Comparison of ENCODE assay signal across 24 cellular contexts in the genomic region with DNA sequence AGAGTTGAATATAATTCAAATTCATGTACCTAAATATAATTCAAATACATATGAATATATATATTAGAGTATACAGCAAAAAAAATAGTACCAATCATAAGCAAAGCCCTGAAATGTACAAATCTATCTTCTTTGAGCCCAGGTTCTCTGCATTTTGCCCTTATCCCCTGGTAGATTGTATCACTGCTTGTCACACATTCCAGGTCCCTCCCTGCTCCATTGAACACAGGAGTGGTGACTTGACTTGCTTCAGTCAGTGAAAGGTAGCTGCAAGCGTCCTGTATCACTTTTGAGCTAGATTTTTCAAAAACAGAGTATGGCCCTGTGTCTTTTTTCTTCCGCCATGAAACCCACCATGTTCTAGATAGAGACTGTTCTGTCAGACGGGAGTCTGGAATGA.
"Had no signal": no experiment of that assay in that cellular context is flagged by ENCODE, and none has a peak within 500 bp of the region (broad histone marks: within the 10 kb centered on the region; RNA-seq: fewer than 3 reads in every experiment).

No MANE protein-coding gene starts in this region.

- ATAC-seq: activated CD4-positive, CD25-positive, alpha-beta regulatory T cell treated with anti-CD3 and anti-CD28 coated beads, Interleukin-2, amount 50 U/mL, for 24 hours; activated CD8-positive, alpha-beta T cell treated with anti-CD3 and anti-CD28 coated beads, Interleukin-2, amount 10 ng/mL, durations not matched to agents 7 days and 5 days; body of pancreas had no signal

- DNase-seq: activated CD4-positive, alpha-beta T cell treated with anti-CD3 and anti-CD28 coated beads for 4 hours; activated CD4-positive, alpha-beta T cell treated with anti-CD3 and anti-CD28 coated beads, Interleukin-2, amount 50 U/mL, for 4 hours; activated CD8-positive, alpha-beta memory T cell treated with anti-CD3 and anti-CD28 coated beads, Interleukin-2, amount 50 U/mL, for 48 hours; activated CD8-positive, alpha-beta T cell treated with anti-CD3 and anti-CD28 coated beads, Interleukin-2, amount 10 ng/mL, durations not matched to agents 7 days and 5 days; activated T-cell treated with anti-CD3 and anti-CD28 coated beads, Interleukin-2, amount 50 U/mL, for 1 hour; aorta; body of pancreas; central memory CD4-positive, alpha-beta T cell; MG63; NCI-H1105; NCI-H1436; NCI-H1694 treated with DMSO at 0.1 percent for 48 hours; NCI-H2029 treated with DMSO at 0.1 percent for 48 hours; NCI-H2171; NCI-H2227 treated with DMSO at 0.1 percent for 48 hours; NCI-H446 treated with DMSO at 0.1 percent for 48 hours; NCI-H526; NCI-H774; NK-92 treated with Interleukin-12 subunit alpha and Interleukin-12 subunit beta, amount 100 ng/mL, for 24 hours; Peyer's patch; Right ventricle myocardium superior; SJCRH30 had no signal

- H3K27ac ChIP-seq: body of pancreas, Peyer's patch, RWPE1, SJCRH30 had no signal

- H3K36me3 ChIP-seq: MG63, Peyer's patch, SJCRH30 had no signal

- H3K27me3 ChIP-seq: body of pancreas, MG63, Peyer's patch, SJCRH30 had no signal

- H3K4me1 ChIP-seq: body of pancreas, Peyer's patch, SJCRH30 had no signal

- H3K9me3 ChIP-seq: body of pancreas, MG63, Peyer's patch, SJCRH30 had no signal

- H3K4me3 ChIP-seq: body of pancreas, MG63, Peyer's patch, SJCRH30 had no signal
